ENCODE assay signal across 10 cellular contexts in genomic region chr11:12376259-12376971, GRCh38. TPM values are rescaled to one million over a fixed set of nuclear protein-coding genes. Genes with fewer than 3 reads are reported as not detected.
DNase-seq lines count a peak whose midpoint lies in the region; FAIRE-seq and TF ChIP-seq lines count a peak whose summit lies in the region.
"Had no signal": no experiment of that assay in that cellular context is flagged by ENCODE, and none has a peak within 500 bp of the region (broad histone marks: within the 10 kb centered on the region; RNA-seq: fewer than 3 reads in every experiment).

No MANE protein-coding gene starts in this region.

- H2AFZ ChIP-seq in H1 (ENCODE audit: low read length): peak overlapping the region; percentile 87

- no peak overlapping the region for H4K5ac ChIP-seq in H1 (ENCODE audit: insufficient read length, low read depth, low read length)

- no peaks in the 10 kb centered on the region for H3K79me1 ChIP-seq in H1 (ENCODE audit: low read depth, low read length)

- H3K14ac ChIP-seq in H1 (ENCODE audit: insufficient read length): no peak overlapping the region

- no peak for FAIRE-seq in H1 (lab: Jason Lieb, UNC)
- FAIRE-seq in HTR-8/SVneo (lab: Jason Lieb, UNC): no peak
- no peak for FAIRE-seq in D721Med (lab: Jason Lieb, UNC)

- H4K91ac ChIP-seq in H1 (replicated peaks; ENCODE audit: insufficient read length, low read length): no peak overlapping the region

- no peak overlapping the region for H3K56ac ChIP-seq in H1 (replicated peaks; ENCODE audit: insufficient read length, low read depth, low read length)

- TF ChIP-seq EP300 in H1 (IDR thresholded peaks at IDR 0.05; ENCODE audit: borderline replicate concordance in 1 of 2, low read depth in 2 of 2, low read length in 2 of 2): no peak

- no peak overlapping the region; the same call in 1 of the 2 replicates for H2AK5ac ChIP-seq in H1 (ENCODE audit: low read depth, low read length)

- peaks cover 0 to 6% (median 2%) of the 10 kb centered on the region in 4 experiments; a peak in 3 of 7 replicates for H3K4me1 ChIP-seq in H1 (replicated peaks in 1 of 4; ENCODE audit: control insufficient read depth in 3 of 4, insufficient read depth in 4 of 4, low read length in 3 of 4)

- no peak overlapping the region for H4K8ac ChIP-seq in H1 (ENCODE audit: extremely low read depth, insufficient read depth, low read length)

- CTCF ChIA-PET in AG04449 (lab: Yijun Ruan, JAX) (interaction anchor here (0.9 to 2.8 kb wide), 14 partner anchors 11 to 588 kb away, joined by 3 to 14 read pairs (median 4); no protein-coding TSS in a partner anchor), H1 (lab: Charles Lee; ENCODE audit: partially characterized antibody) (interaction anchor here (0.6 to 3.3 kb wide), 17 partner anchors 10 to 513 kb away, joined by 3 to 18 read pairs (median 4); no protein-coding TSS in a partner anchor)

- no peaks in the 10 kb centered on the region for H4K20me1 ChIP-seq in H1 (replicated peaks in 1 of 2; ENCODE audit: control insufficient read depth in 1 of 2, insufficient read depth in 2 of 2, low read length in 2 of 2)

- H3K27me3 ChIP-seq in H1 (replicated peaks in 1 of 4; ENCODE audit: control insufficient read depth in 3 of 4, extremely low read depth in 1 of 4, insufficient read depth in 3 of 4, low read length in 3 of 4): peaks cover 2 to 12% (median 8%) of the 10 kb centered on the region in 4 experiments

- peak overlapping the region in 1 of 4 experiments; percentile 15; a peak in 1 of 7 replicates for H3K9ac ChIP-seq in H1 (replicated peaks in 1 of 4; ENCODE audit: extremely low read depth in 1 of 4, low read depth in 3 of 4, low read length in 3 of 4)

- WGBS in H1 (ENCODE audit: extremely low coverage in 1 of 2, insufficient coverage in 1 of 2, insufficient read length in 1 of 2, insufficient replicate concordance in 2 of 2, low coverage in 1 of 2, low lambda C conversion rate in 2 of 2, missing lambda C conversion rate in 1 of 2), 2 experiments: 60% methylated on average over 11 of the region's 11 CpGs; no CpG with 5 or more reads in 1 of the 2 experiments

- TF ChIP-seq RAD21 in H1 (IDR thresholded peaks at IDR 0.05 in 1 of 2, conservative IDR thresholded peaks at IDR 0.05 in 1 of 2; ENCODE audit: low read depth in 2 of 2, low read length in 2 of 2): no peak

- H3K9me3 ChIP-seq in H1 (ENCODE audit: insufficient read depth in 2 of 2, low read depth in 1 of 2, low read length in 1 of 2): no peaks in the 10 kb centered on the region

- H2BK20ac ChIP-seq in H1 (ENCODE audit: low read length): 0 out of 2 replicates have a peak overlapping the region, but pooled peaks have one; percentile 19

- TF ChIP-seq CTCF in AG04449 (IDR thresholded peaks at IDR 0.05; ENCODE audit: insufficient read depth, low read length, missing control alignments) (no peak), H1 (IDR thresholded peaks at IDR 0.05; ENCODE audit: control extremely low read depth in 1 of 3, insufficient read depth in 1 of 3, low read depth in 1 of 3, low read length in 3 of 3) (no peak), D721Med (IDR thresholded peaks at IDR 0.05; ENCODE audit: insufficient read depth, missing control alignments) (no peak)

- H3K27ac ChIP-seq in H1 (ENCODE audit: low read depth, low read length): no peak overlapping the region

- peak overlapping the region; percentile 95; the same call in 1 of the 2 replicates for H2BK15ac ChIP-seq in H1 (ENCODE audit: low read length)

- peak overlapping the region; percentile 96; the same call in 1 of the 2 replicates for H3K18ac ChIP-seq in H1 (ENCODE audit: extremely low read depth, low read length)

- H3K79me2 ChIP-seq in H1 (ENCODE audit: control insufficient read depth in 1 of 2, insufficient read depth in 2 of 2, low read length in 2 of 2): no peaks in the 10 kb centered on the region

- no peak overlapping the region for H2BK120ac ChIP-seq in H1 (replicated peaks; ENCODE audit: low read depth, low read length)

- no peak overlapping the region for H3K4me3 ChIP-seq in AG04449 (ENCODE audit: low read depth, low read length)
- peak overlapping the region; percentile 72 to 98 (median 83); a peak in 7 of 8 replicates for H3K4me3 ChIP-seq in H1 (ENCODE audit: extremely low read depth in 1 of 4, insufficient read depth in 2 of 4, low read depth in 3 of 4, low read length in 4 of 4)

- POLR2A ChIA-PET in AG04449 (lab: Yijun Ruan, JAX) (interaction anchor here (0.9 to 2.1 kb wide), 12 partner anchors 12 to 524 kb away, joined by 3 to 11 read pairs (median 4); no protein-coding TSS in a partner anchor), H1 (lab: Charles Lee; ENCODE audit: partially characterized antibody) (interaction anchor here (0.6 to 2.9 kb wide), 11 partner anchors 10 to 301 kb away, joined by 3 to 31 read pairs (median 3); no protein-coding TSS in a partner anchor)

- DNase-seq in AG04449 (ENCODE audit: low read depth, low spot score) (peak; percentile 19), LHCN-M2 (ENCODE audit: low read depth) (peak; percentile 91), H1 (ENCODE audit: low read depth in 1 of 2, low spot score in 2 of 2) (no peak), myocyte (ENCODE audit: low read depth) (peak; percentile 88), HTR-8/SVneo (ENCODE audit: insufficient read length, low spot score) (no peak), SKM-1 treated with dmso at 0.1 percent for 144 hours (lab: John Stamatoyannopoulos, UW; ENCODE audit: unreplicated experiment) (no peak), D721Med (ENCODE audit: insufficient read length, low spot score) (no peak)
- no peak for DNase-seq in activated effector memory CD4-positive, alpha-beta T cell treated with Interleukin-2 at 50 U/mL for 16 hours
- DNase-seq: erythroblast, MV-4-11 had no signal

- peaks cover 11% of the 10 kb centered on the region for H3K23me2 ChIP-seq in H1 (ENCODE audit: low read depth, low read length)

- peak overlapping the region; percentile 63 to 97 for H3K4me2 ChIP-seq in H1 (ENCODE audit: insufficient read depth in 1 of 2, low read depth in 2 of 2, low read length in 2 of 2)

- peak overlapping the region; percentile 20 for H3K4ac ChIP-seq in H1 (replicated peaks; ENCODE audit: insufficient read length, low read depth, low read length)

- no peak overlapping the region for H3K23ac ChIP-seq in H1 (ENCODE audit: insufficient read length)

- peak overlapping the region; percentile 28; the same call in 1 of the 2 replicates for H2BK12ac ChIP-seq in H1 (ENCODE audit: low read depth, low read length)

- no peak overlapping the region for H2BK5ac ChIP-seq in H1 (ENCODE audit: low read depth, low read length)

- TF ChIP-seq POLR2A in H1 (IDR thresholded peaks at IDR 0.05; ENCODE audit: control extremely low read depth in 1 of 2, low read depth in 2 of 2, low read length in 2 of 2): no peak

- H3K36me3 ChIP-seq in H1 (ENCODE audit: control insufficient read depth in 2 of 4, insufficient read depth in 4 of 4, low read length in 3 of 4): no peaks in the 10 kb centered on the region

TF ChIP-seq in H1, 55 proteins besides CTCF, POLR2A, EP300 and RAD21:
- TF ChIP-seq SIRT6 (IDR thresholded peaks at IDR 0.05; ENCODE audit: low read length): no peak
- TF ChIP-seq MAX (IDR thresholded peaks at IDR 0.05): peak; percentile 72
- TF ChIP-seq E2F6 (IDR thresholded peaks at IDR 0.05): peak; percentile 35; the same call in 1 of the 2 replicates
- TF ChIP-seq CHD1 (IDR thresholded peaks at IDR 0.05; ENCODE audit: low read depth, low read length): no peak

RNA-seq across cellular contexts. Expression of gene PARVA, which starts 1.0 kb away (rescaled TPM):
- total RNA-seq in LHCN-M2 (2014; rRNA removed) (49.6 and 55.7 TPM in 2 replicates), myocyte (70.5 and 74.5 TPM in 2 replicates)
- 111 TPM for polyA plus RNA-seq in LHCN-M2 (2012)
- 13.5 and 14.3 TPM in 2 replicates for total RNA-seq in H1 (2021; fragmentation: NEBNext Ultra II Directional; extraction: Animal tissue kit (Norgen Biotek cat#: 25700))
- 2.6 and 3.1 TPM in 2 replicates for polyA plus RNA-seq in H1 (2011; rRNA removed)
- 3.6 TPM for polyA plus RNA-seq in H1 (2011; cell fraction: cytosol; rRNA removed)
- 3.1 TPM for polyA plus RNA-seq in H1 (2011; cell fraction: nucleus; rRNA removed)
- 7.1 to 9.8 TPM (median 8.8 TPM) in 4 replicates for polyA plus RNA-seq in H1 (2012, experiment 1 of 2)
- 3.9 TPM for polyA plus RNA-seq in H1 (2012, experiment 2 of 2)
- 5.2 TPM for polyA plus RNA-seq in H1 (2013, experiment 1 of 2)
- polyA plus RNA-seq in H1 (2013, experiment 2 of 2): 5.2 TPM
- polyA minus RNA-seq in H1 (2011; rRNA and poly(A)+ RNA removed): 6.9 and 8.1 TPM in 2 replicates
- polyA minus RNA-seq in H1 (2011; cell fraction: cytosol; rRNA and poly(A)+ RNA removed): 3.5 TPM
- polyA minus RNA-seq in H1 (2011; cell fraction: nucleus; rRNA and poly(A)+ RNA removed): 6.3 TPM
- 107 TPM for polyA plus RNA-seq in myocyte (2012)

Comparison
In these comparisons a context has a peak if more than half of its experiments do, and no peak if none do; other contexts are left out.
1. DNase-seq: peak in AG04449 (single experiment), LHCN-M2 (single experiment) and myocyte (single experiment); none in H1 (0 of 2), HTR-8/SVneo (single experiment), SKM-1 treated with dmso at 0.1 percent for 144 hours (single experiment), activated effector memory CD4-positive, alpha-beta T cell treated with Interleukin-2 at 50 U/mL for 16 hours (single experiment) and D721Med (single experiment).